8 cellular contexts compared by ENCODE assay signal in the genomic region with DNA sequence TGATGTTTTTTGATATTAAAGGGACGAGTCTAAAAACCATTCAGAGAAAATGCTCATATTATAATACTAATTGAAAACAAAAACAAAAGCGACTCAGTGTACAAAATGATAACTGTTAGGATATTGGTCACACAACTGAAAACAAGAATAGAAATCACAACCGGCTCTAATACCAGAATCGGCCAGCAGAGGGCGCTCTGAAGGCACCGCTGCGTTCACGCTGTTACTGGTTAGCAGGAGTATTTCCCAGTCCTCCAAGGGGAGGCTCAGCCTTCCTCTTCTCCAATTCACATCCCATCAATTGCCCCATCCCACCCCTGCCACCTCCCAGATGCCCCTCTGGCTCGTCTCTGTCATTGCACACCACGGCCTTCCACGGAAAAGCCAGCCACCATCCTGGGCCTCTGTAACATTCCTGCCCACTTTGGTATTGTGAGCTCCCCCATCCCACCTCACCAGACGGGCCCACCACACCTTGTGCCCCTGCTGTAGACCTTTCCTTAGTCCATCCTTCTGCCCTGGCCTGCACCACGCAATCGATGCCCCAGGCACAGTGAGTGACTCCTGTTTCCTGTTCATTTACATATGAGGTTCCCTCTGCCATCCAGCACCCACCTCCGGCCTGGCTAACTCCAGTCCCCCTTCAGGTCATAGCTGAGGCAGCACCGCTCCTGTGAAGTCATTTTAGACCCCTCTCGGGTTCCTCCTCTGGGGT. TPM values are rescaled to one million over a fixed set of nuclear protein-coding genes. Genes with fewer than 3 reads are reported as not detected.
DNase-seq lines count a peak whose midpoint lies in the region; ATAC-seq and TF ChIP-seq lines count a peak whose summit lies in the region.

No MANE protein-coding gene starts in this region.

- H3K4me3 Mint-ChIP-seq in IgD-negative memory B cell (peak overlapping the region in 3 of 4 donors; percentile 77 to 92 (median 87)), type B pancreatic cell (peak overlapping the region; percentile 22)
- no peak overlapping the region for H3K4me3 Mint-ChIP-seq in activated naive CD4-positive, alpha-beta T cell treated with anti-CD3 and anti-CD28 coated beads for 36 hours

- H3K9me3 Mint-ChIP-seq in IgD-negative memory B cell (no peaks in the 10 kb centered on the region), type B pancreatic cell (peaks cover 6% of the 10 kb centered on the region)
- H3K9me3 Mint-ChIP-seq in activated naive CD4-positive, alpha-beta T cell treated with anti-CD3 and anti-CD28 coated beads for 36 hours: no peaks in the 10 kb centered on the region

- H2AK5ac ChIP-seq in trophoblast cell (ENCODE audit: low read length): no peak overlapping the region

- H3K27me3 ChIP-seq in SJSA1 (replicated peaks) (no peaks in the 10 kb centered on the region), trophoblast cell (ENCODE audit: insufficient read depth, low read length) (no peaks in the 10 kb centered on the region)

- H3K9ac ChIP-seq in trophoblast cell (ENCODE audit: low read length): no peak overlapping the region

- H3K4me1 ChIP-seq in SJSA1 (replicated peaks) (peaks cover 27% of the 10 kb centered on the region), trophoblast cell (ENCODE audit: control insufficient read depth in 1 of 2, insufficient read depth in 2 of 2, low read length in 2 of 2) (peaks cover 4 to 6% of the 10 kb centered on the region in 2 experiments)

- intact Hi-C loops in activated naive CD4-positive, alpha-beta T cell treated with anti-CD3 and anti-CD28 coated beads for 36 hours (cut with micrococcal nuclease): loop anchor here (1.0 kb wide), 1 partner anchor 62 kb away; no protein-coding TSS in a partner anchor

- H3K4me3 ChIP-seq in GM12865 (ENCODE audit: low read depth, low read length) (no peak overlapping the region), SJSA1 (no peak overlapping the region), trophoblast cell (ENCODE audit: low read depth, low read length) (no peak overlapping the region)

- ATAC-seq in HG03571 (IDR thresholded peaks at IDR 0.05; ENCODE audit: unreplicated experiment): no peak

- H3K14ac ChIP-seq in trophoblast cell (ENCODE audit: low read length): no peak overlapping the region

- no peaks in the 10 kb centered on the region for H3K79me2 ChIP-seq in trophoblast cell (ENCODE audit: control insufficient read depth, insufficient read depth, low read length, poor library complexity)

- H3K79me1 ChIP-seq in trophoblast cell (ENCODE audit: low read length): no peaks in the 10 kb centered on the region

- H2BK5ac ChIP-seq in trophoblast cell (ENCODE audit: low read depth, low read length, poor library complexity): no peak overlapping the region

- no peak overlapping the region for H2BK12ac ChIP-seq in trophoblast cell (ENCODE audit: low read length)

- no peaks in the 10 kb centered on the region for H3K36me3 Mint-ChIP-seq in IgD-negative memory B cell
- no peaks in the 10 kb centered on the region for H3K36me3 Mint-ChIP-seq in activated naive CD4-positive, alpha-beta T cell treated with anti-CD3 and anti-CD28 coated beads for 36 hours (ENCODE audit: low read depth)
- peaks cover 8% of the 10 kb centered on the region for H3K36me3 Mint-ChIP-seq in type B pancreatic cell

- TF ChIP-seq CTCF in GM12865 (IDR thresholded peaks at IDR 0.05; ENCODE audit: insufficient read depth, low read depth, low read length, missing control alignments) (peak; percentile 82), type B pancreatic cell (conservative IDR thresholded peaks at IDR 0.05) (peak; percentile 99)

- H3K36me3 ChIP-seq in SJSA1 (no peaks in the 10 kb centered on the region), trophoblast cell (ENCODE audit: control insufficient read depth in 1 of 2, insufficient read depth in 2 of 2, low read length in 2 of 2) (no peaks in the 10 kb centered on the region)

- peak overlapping the region in 1 of 3 donors; percentile 85 for H3K27ac Mint-ChIP-seq in IgD-negative memory B cell
- H3K27ac Mint-ChIP-seq in activated naive CD4-positive, alpha-beta T cell treated with anti-CD3 and anti-CD28 coated beads for 36 hours: no peak overlapping the region
- H3K27ac Mint-ChIP-seq in type B pancreatic cell: peak overlapping the region; percentile 32

- no peak overlapping the region for H3K27ac ChIP-seq in SJSA1
- no peak overlapping the region for H3K27ac ChIP-seq in trophoblast cell (ENCODE audit: low read depth, low read length)

- no peak overlapping the region for H3K4me2 ChIP-seq in trophoblast cell (ENCODE audit: low read length)

- no peak overlapping the region for H3K18ac ChIP-seq in trophoblast cell (ENCODE audit: low read length)

- H3K4ac ChIP-seq in trophoblast cell (ENCODE audit: low read depth, low read length): no peak overlapping the region

- H3K9me3 ChIP-seq in SJSA1 (replicated peaks) (0 out of 2 replicates have a peak, but pooled peaks cover 4% of the 10 kb centered on the region), trophoblast cell (ENCODE audit: insufficient read depth, low read depth, low read length) (no peaks in the 10 kb centered on the region)

- H4K12ac ChIP-seq in trophoblast cell (ENCODE audit: low read depth, low read length): no peak overlapping the region

- H2BK120ac ChIP-seq in trophoblast cell (ENCODE audit: insufficient read depth, low read length, poor library complexity): no peak overlapping the region

- no peak overlapping the region for H4K8ac ChIP-seq in trophoblast cell (ENCODE audit: low read depth, low read length)

- no peak overlapping the region for H4K91ac ChIP-seq in trophoblast cell (ENCODE audit: low read depth, low read length)

- DNase-seq in GM12865 (ENCODE audit: low read depth): peak; percentile 65
- peak; percentile 65 to 69 for DNase-seq in SJSA1 (ENCODE audit: low read depth in 1 of 2, low spot score in 2 of 2)
- DNase-seq in activated naive CD4-positive, alpha-beta T cell treated with anti-CD3 and anti-CD28 coated beads for 36 hours: peak; percentile 89
- peak; percentile 63 for DNase-seq in globus pallidus (ENCODE audit: low spot score)
- peak; percentile 62 to 88 for DNase-seq in trophoblast cell
- DNase-seq in type B pancreatic cell (ENCODE audit: extremely low spot score, unreplicated experiment): peak; percentile 87

- WGBS in trophoblast cell (ENCODE audit: extremely low coverage, insufficient coverage, insufficient read length): no CpG with 5 or more reads among the region's 17 CpGs

- no peak overlapping the region for H3K23ac ChIP-seq in trophoblast cell (ENCODE audit: low read length)

- H3K27me3 Mint-ChIP-seq in IgD-negative memory B cell: peaks cover 1% of the 10 kb centered on the region
- H3K27me3 Mint-ChIP-seq in activated naive CD4-positive, alpha-beta T cell treated with anti-CD3 and anti-CD28 coated beads for 36 hours (ENCODE audit: low read depth): no peaks in the 10 kb centered on the region
- no peaks in the 10 kb centered on the region for H3K27me3 Mint-ChIP-seq in type B pancreatic cell

- CTCF ChIA-PET in activated naive CD4-positive, alpha-beta T cell treated with anti-CD3 and anti-CD28 coated beads for 36 hours (lab: Charles Lee): interaction anchor here (0.6 to 14.9 kb wide), 19 partner anchors 9 to 670 kb away, joined by 3 to 256 read pairs (median 5); no protein-coding TSS in a partner anchor

- peaks cover 0 to 6% (median 5%) of the 10 kb centered on the region in 3 donors for H3K4me1 Mint-ChIP-seq in IgD-negative memory B cell
- peaks cover 4% of the 10 kb centered on the region for H3K4me1 Mint-ChIP-seq in activated naive CD4-positive, alpha-beta T cell treated with anti-CD3 and anti-CD28 coated beads for 36 hours (ENCODE audit: low read depth)
- peaks cover 19% of the 10 kb centered on the region for H3K4me1 Mint-ChIP-seq in type B pancreatic cell (ENCODE audit: unreplicated experiment)

- H2AFZ ChIP-seq in trophoblast cell (ENCODE audit: insufficient read depth, low read length, poor library complexity): no peak overlapping the region

RNA-seq across cellular contexts. Expression of a gene that starts 8.5 kb away (rescaled TPM):
- not detected for polyA plus RNA-seq in IgD-negative memory B cell
- not detected in 2 replicates for total RNA-seq in SJSA1 (2014; rRNA removed; shearing (Covaris generic))
- not detected for total RNA-seq in activated naive CD4-positive, alpha-beta T cell treated with anti-CD3 and anti-CD28 coated beads for 36 hours
- polyA plus RNA-seq in trophoblast cell (2013): not detected in 2 replicates
- 2.9 and 4.5 TPM in 2 replicates for total RNA-seq in type B pancreatic cell (ENCODE audit: low replicate concordance)

RNA-seq across cellular contexts. Expression of a gene that starts 31.7 kb away (rescaled TPM):
- not detected for polyA plus RNA-seq in IgD-negative memory B cell
- total RNA-seq in SJSA1 (2014; rRNA removed; shearing (Covaris generic)): 0.41 and 1.3 TPM in 2 replicates
- total RNA-seq in activated naive CD4-positive, alpha-beta T cell treated with anti-CD3 and anti-CD28 coated beads for 36 hours: not detected
- polyA plus RNA-seq in trophoblast cell (2013): 0.21 and 0.32 TPM in 2 replicates
- total RNA-seq in type B pancreatic cell (ENCODE audit: low replicate concordance): 5.6 and 6.9 TPM in 2 replicates
